In genomic region chr3:20043398-20043797, GRCh38 we compare ENCODE assay signal across 9 cellular contexts. TPM values are rescaled to one million over a fixed set of nuclear protein-coding genes. Genes with fewer than 3 reads are reported as not detected.
DNase-seq lines count a peak whose midpoint lies in the region; ATAC-seq, FAIRE-seq and TF ChIP-seq lines count a peak whose summit lies in the region.
"Had no signal": no experiment of that assay in that cellular context is flagged by ENCODE, and none has a peak within 500 bp of the region (broad histone marks: within the 10 kb centered on the region; RNA-seq: fewer than 3 reads in every experiment).

No MANE protein-coding gene starts in this region.

- H3K36me3 ChIP-seq in KOPT-K1 (ENCODE audit: insufficient read depth, low read length) = no peaks in the 10 kb centered on the region
- no peaks in the 10 kb centered on the region for H3K36me3 ChIP-seq in gastroesophageal sphincter

- no peak for ATAC-seq in A549
- ATAC-seq in GM19395 (IDR thresholded peaks at IDR 0.05; ENCODE audit: unreplicated experiment) = peak; percentile 30
- peak; percentile 19 for ATAC-seq in gastroesophageal sphincter

- TF ChIP-seq CTCF in A549 (IDR thresholded peaks at IDR 0.05) (no peak), gastroesophageal sphincter (IDR thresholded peaks at IDR 0.05) (no peak)

- H3K4me3 Mint-ChIP-seq in activated T-cell treated with anti-CD3 and anti-CD28 coated beads, Interleukin-2, amount 50 U/mL, for 24 hours = peak overlapping the region; percentile 70

- WGBS in A549 (ENCODE audit: missing lambda C conversion rate) = 62% methylated on average over 4 of the region's 4 CpGs
- WGBS in gastroesophageal sphincter (ENCODE audit: low coverage in 1 of 2), 2 donors = 14 to 26% methylated on average over 4 of the region's 4 CpGs

- TF ChIP-seq EP300 in A549 (IDR thresholded peaks at IDR 0.05) = no peak
- TF ChIP-seq EP300 in gastroesophageal sphincter (IDR thresholded peaks at IDR 0.05) = no peak

- POLR2A ChIA-PET in A549 (lab: Yijun Ruan, JAX) = no interaction called here

- H3K4me2 ChIP-seq in A549 = peak overlapping the region; percentile 27; the same call in 2 of the 3 replicates

- no peaks in the 10 kb centered on the region for H3K9me3 ChIP-seq in A549
- no peaks in the 10 kb centered on the region for H3K9me3 ChIP-seq in KOPT-K1 (ENCODE audit: insufficient read depth, low read length, poor library complexity, severe bottlenecking)
- no peaks in the 10 kb centered on the region for H3K9me3 ChIP-seq in gastroesophageal sphincter

- TF ChIP-seq POLR2A in A549 (IDR thresholded peaks at IDR 0.05; ENCODE audit: low read length) (no peak), gastroesophageal sphincter (IDR thresholded peaks at IDR 0.05) (no peak)

- H3K36me3 Mint-ChIP-seq in activated T-cell treated with anti-CD3 and anti-CD28 coated beads, Interleukin-2, amount 50 U/mL, for 24 hours (ENCODE audit: low read depth) = peaks cover 14% of the 10 kb centered on the region

- DNase-seq in A549 (ENCODE audit: low read depth in 1 of 2, low spot score in 1 of 2) (no peak), putamen (ENCODE audit: low spot score) (peak; percentile 54), DMS53 treated with DMSO at 0.1 percent for 48 hours (lab: John Stamatoyannopoulos, UW; ENCODE audit: unreplicated experiment) (no peak), epidermal melanocyte (ENCODE audit: insufficient read length, low spot score) (no peak)
- peak; percentile 49 for DNase-seq in activated T-cell treated with anti-CD3 and anti-CD28 coated beads, Interleukin-2, amount 50 U/mL, for 24 hours

- H3K4me1 Mint-ChIP-seq in activated T-cell treated with anti-CD3 and anti-CD28 coated beads, Interleukin-2, amount 50 U/mL, for 24 hours (ENCODE audit: low read depth) = peaks cover 74% of the 10 kb centered on the region

- H3K27me3 Mint-ChIP-seq in activated T-cell treated with anti-CD3 and anti-CD28 coated beads, Interleukin-2, amount 50 U/mL, for 24 hours = no peaks in the 10 kb centered on the region

- peak overlapping the region; percentile 85 for H3K27ac Mint-ChIP-seq in activated T-cell treated with anti-CD3 and anti-CD28 coated beads, Interleukin-2, amount 50 U/mL, for 24 hours

- no peak overlapping the region for H3K27ac ChIP-seq in A549
- peak overlapping the region; percentile 42 for H3K27ac ChIP-seq in KOPT-K1 (ENCODE audit: low read depth, low read length, poor library complexity, severe bottlenecking)
- peak overlapping the region; percentile 9 to 99 (median 84) for H3K27ac ChIP-seq in gastroesophageal sphincter

- no peak for FAIRE-seq in A549 (lab: Jason Lieb, UNC)
- FAIRE-seq: astrocyte had no signal

- no peak for TF ChIP-seq RAD21 in A549 (conservative IDR thresholded peaks at IDR 0.05 in 1 of 2, IDR thresholded peaks at IDR 0.05 in 1 of 2)

- H3K4me3 ChIP-seq in A549 (no peak overlapping the region), gastroesophageal sphincter (peak overlapping the region in 1 of 2 donors; percentile 33)

- H3K4me1 ChIP-seq in A549 = peaks cover 26% of the 10 kb centered on the region
- peaks cover 3 to 78% (median 29%) of the 10 kb centered on the region in 3 donors for H3K4me1 ChIP-seq in gastroesophageal sphincter

- no peaks in the 10 kb centered on the region for H3K27me3 ChIP-seq in gastroesophageal sphincter

- CTCF ChIA-PET in A549 (lab: Yijun Ruan, JAX) = no interaction called here

- H3K9me3 Mint-ChIP-seq in activated T-cell treated with anti-CD3 and anti-CD28 coated beads, Interleukin-2, amount 50 U/mL, for 24 hours = no peaks in the 10 kb centered on the region

TF ChIP-seq in A549, 52 proteins besides CTCF, POLR2A, EP300 and RAD21:
- TF ChIP-seq E2F6 (IDR thresholded peaks at IDR 0.05; ENCODE audit: borderline replicate concordance, low read depth) (no peak), RFX5 (IDR thresholded peaks at IDR 0.05) (no peak), FOSB (CRISPR knock-in tag; IDR thresholded peaks at IDR 0.05) (no peak), EHF (CRISPR knock-in tag; IDR thresholded peaks at IDR 0.05) (no peak), KDM1A (IDR thresholded peaks at IDR 0.05; ENCODE audit: low read depth) (no peak), HOXA7 (CRISPR knock-in tag; IDR thresholded peaks at IDR 0.05) (no peak), SMC3 (IDR thresholded peaks at IDR 0.05) (no peak), HEYL (CRISPR knock-in tag; IDR thresholded peaks at IDR 0.05) (no peak), RNF2 (IDR thresholded peaks at IDR 0.05; ENCODE audit: borderline replicate concordance, low read depth) (no peak), MAZ (IDR thresholded peaks at IDR 0.05; ENCODE audit: borderline replicate concordance, low read depth, low read length) (no peak), MAFK (IDR thresholded peaks at IDR 0.05; ENCODE audit: partially characterized antibody) (no peak), JUNB (IDR thresholded peaks at IDR 0.05) (no peak)

RNA-seq across cellular contexts. Expression of gene KAT2B, which starts 3.2 kb away (rescaled TPM):
- polyA plus RNA-seq in A549 (2011; rRNA removed) (9.8 and 11.9 TPM in 2 replicates), A549 (2017; fragmentation: RNase III; extraction: RNeasy Plus Mini Kit Qiagen cat#74134 plus additional on column Dnase treatment) (7.1 to 7.4 TPM (median 7.2 TPM) in 3 replicates)
- polyA plus RNA-seq in A549 (2012; cell fraction: cytosol; rRNA removed) = 2.7 and 3.1 TPM in 2 replicates
- 1.0 and 1.8 TPM in 2 replicates for polyA plus RNA-seq in A549 (2012; cell fraction: nucleus; rRNA removed)
- polyA minus RNA-seq in A549 (2011; rRNA and poly(A)+ RNA removed) = 4.0 and 4.5 TPM in 2 replicates
- 10 to 100 TPM; 30.8 to 57.3 (median 44.0) TPM for total RNA-seq in gastroesophageal sphincter

RNA-seq across cellular contexts. Expression of gene PP2D1, which starts 31.3 kb away (rescaled TPM):
- polyA plus RNA-seq in A549 (2011; rRNA removed) (not detected in 2 replicates), A549 (2017; fragmentation: RNase III; extraction: RNeasy Plus Mini Kit Qiagen cat#74134 plus additional on column Dnase treatment) (not detected in 3 replicates)
- not detected in 2 replicates for polyA plus RNA-seq in A549 (2012; cell fraction: cytosol; rRNA removed)
- not detected in 2 replicates for polyA plus RNA-seq in A549 (2012; cell fraction: nucleus; rRNA removed)
- not detected in 2 replicates for polyA minus RNA-seq in A549 (2011; rRNA and poly(A)+ RNA removed)
- not detected for total RNA-seq in gastroesophageal sphincter
- total RNA-seq: astrocyte had no signal

Comparison
In these comparisons a context has a peak if more than half of its experiments do, and no peak if none do; other contexts are left out.
1. ATAC-seq: peak in GM19395 (single experiment) and gastroesophageal sphincter (single experiment); none in A549 (0 of 2).
2. DNase-seq: peak in activated T-cell treated with anti-CD3 and anti-CD28 coated beads, Interleukin-2, amount 50 U/mL, for 24 hours (single experiment) and putamen (single experiment); none in A549 (0 of 2), DMS53 treated with DMSO at 0.1 percent for 48 hours (single experiment) and epidermal melanocyte (single experiment).
3. H3K27ac ChIP-seq: peak in KOPT-K1 (single experiment) and gastroesophageal sphincter (4 of 4); none in A549 (0 of 2).